In the genomic region with DNA sequence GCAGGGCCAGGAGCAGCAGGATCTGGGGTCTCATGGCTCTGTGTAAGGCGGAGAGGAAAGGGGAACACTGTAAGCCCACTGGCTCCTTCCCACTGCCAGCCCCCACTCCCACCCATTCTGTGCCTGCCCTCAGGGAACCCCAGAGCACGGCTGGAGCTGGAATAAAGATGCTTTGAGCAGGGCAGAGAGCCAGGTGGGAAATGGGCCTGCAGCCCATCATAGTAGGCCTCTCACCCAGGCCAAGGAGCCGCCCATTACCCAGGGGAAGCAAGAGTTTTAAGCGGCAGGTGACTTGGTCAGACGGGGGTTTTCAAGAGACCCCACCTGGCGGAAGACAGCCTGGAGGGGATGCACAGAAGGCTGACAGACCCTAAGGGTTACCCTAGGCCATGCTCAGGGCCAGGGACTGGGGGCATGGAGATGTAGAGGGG, we compare ENCODE assay signal across 10 cellular contexts. TPM values are rescaled to one million over a fixed set of nuclear protein-coding genes. Genes with fewer than 3 reads are reported as not detected.
DNase-seq lines count a peak whose midpoint lies in the region; ATAC-seq, FAIRE-seq and TF ChIP-seq lines count a peak whose summit lies in the region.
"Had no signal": no experiment of that assay in that cellular context is flagged by ENCODE, and none has a peak within 500 bp of the region (broad histone marks: within the 10 kb centered on the region; RNA-seq: fewer than 3 reads in every experiment).

No MANE protein-coding gene starts in this region.

- no peak overlapping the region for H3K4me3 ChIP-seq in astrocyte (ENCODE audit: insufficient read depth, low read depth, low read length)
- peak overlapping the region; percentile 77 for H3K4me3 ChIP-seq in lower lobe of right lung
- H3K4me3 ChIP-seq in suprapubic skin = peak overlapping the region; percentile 63
- H3K4me3 ChIP-seq in testis = no peak overlapping the region

- H3K27me3 ChIP-seq in astrocyte (ENCODE audit: insufficient read depth, low read length) (no peaks in the 10 kb centered on the region), lower lobe of right lung (ENCODE audit: low read depth) (peaks cover 16% of the 10 kb centered on the region), suprapubic skin (peaks cover 15% of the 10 kb centered on the region), testis (no peaks in the 10 kb centered on the region)

- peak overlapping the region; percentile 71 for H3K27ac Mint-ChIP-seq in T-helper 2 cell treated with Interferon-gamma antibody and Interleukin-4, amounts not matched to agents 5 μg/mL and 100 μg/mL, for 36 hours
- H3K27ac Mint-ChIP-seq in astrocyte (ENCODE audit: unreplicated experiment) = no peak overlapping the region

- peaks cover 40% of the 10 kb centered on the region for H3K4me1 Mint-ChIP-seq in T-helper 2 cell treated with Interferon-gamma antibody and Interleukin-4, amounts not matched to agents 5 μg/mL and 100 μg/mL, for 36 hours (ENCODE audit: low read depth)
- peaks cover 16% of the 10 kb centered on the region for H3K4me1 Mint-ChIP-seq in astrocyte (ENCODE audit: low read depth, unreplicated experiment)

- H3K9me3 ChIP-seq in astrocyte (ENCODE audit: insufficient read depth, low read depth, low read length) (no peaks in the 10 kb centered on the region), lower lobe of right lung (no peaks in the 10 kb centered on the region), suprapubic skin (no peaks in the 10 kb centered on the region), testis (no peaks in the 10 kb centered on the region)

- H3K36me3 ChIP-seq in astrocyte (ENCODE audit: insufficient read depth, low read length) = no peaks in the 10 kb centered on the region
- peaks cover 8% of the 10 kb centered on the region for H3K36me3 ChIP-seq in lower lobe of right lung
- H3K36me3 ChIP-seq in suprapubic skin = peaks cover 13% of the 10 kb centered on the region
- no peaks in the 10 kb centered on the region for H3K36me3 ChIP-seq in testis (ENCODE audit: low read depth, missing control alignments)

- peaks cover 19% of the 10 kb centered on the region for H3K4me1 ChIP-seq in astrocyte (ENCODE audit: insufficient read depth, low read length)
- peaks cover 48% of the 10 kb centered on the region for H3K4me1 ChIP-seq in lower lobe of right lung
- peaks cover 24% of the 10 kb centered on the region for H3K4me1 ChIP-seq in suprapubic skin
- H3K4me1 ChIP-seq in testis = peaks cover 26% of the 10 kb centered on the region

- H3K27ac ChIP-seq in astrocyte (ENCODE audit: low read depth, low read length) = no peak overlapping the region
- H3K27ac ChIP-seq in lower lobe of right lung = peak overlapping the region; percentile 56
- H3K27ac ChIP-seq in suprapubic skin = peak overlapping the region; percentile 35
- H3K27ac ChIP-seq in testis = no peak overlapping the region

- H3K36me3 Mint-ChIP-seq in T-helper 2 cell treated with Interferon-gamma antibody and Interleukin-4, amounts not matched to agents 5 μg/mL and 100 μg/mL, for 36 hours (ENCODE audit: low read depth) = peaks cover 6% of the 10 kb centered on the region
- peaks cover 15% of the 10 kb centered on the region for H3K36me3 Mint-ChIP-seq in astrocyte (ENCODE audit: low read depth, unreplicated experiment)

- no peaks in the 10 kb centered on the region for H4K20me1 ChIP-seq in astrocyte (ENCODE audit: insufficient read depth, low read length)

- DNase-seq in T-helper 2 cell treated with Interferon-gamma antibody and Interleukin-4, amounts not matched to agents 5 μg/mL and 100 μg/mL, for 36 hours (ENCODE audit: low spot score) = no peak
- DNase-seq in T-helper 2 cell (no peak), astrocyte (ENCODE audit: low read depth) (no peak), lower lobe of right lung (peak; percentile 26), suprapubic skin (ENCODE audit: low spot score in 2 of 2) (peak; percentile 56 to 64), SIG-M5 treated with dmso at 0.1 percent for 504 hours (lab: John Stamatoyannopoulos, UW; ENCODE audit: unreplicated experiment) (no peak), testis (no peak)
- DNase-seq in stimulated activated CD4-positive, alpha-beta T cell treated with anti-CD3 and anti-CD28 coated beads, Interleukin-2, amount 100 ng/mL, for 24 hours = no peak
- DNase-seq: NCI-H345 had no signal

- TF ChIP-seq CTCF in astrocyte (IDR thresholded peaks at IDR 0.05; ENCODE audit: insufficient read depth, low read depth, low read length) (no peak), lower lobe of right lung (IDR thresholded peaks at IDR 0.05) (no peak), suprapubic skin (IDR thresholded peaks at IDR 0.05) (no peak), testis (IDR thresholded peaks at IDR 0.05) (no peak)

- TF ChIP-seq POLR2A in suprapubic skin (IDR thresholded peaks at IDR 0.05) = no peak
- TF ChIP-seq POLR2A in testis (IDR thresholded peaks at IDR 0.05) = no peak

- no peak overlapping the region for H2AFZ ChIP-seq in astrocyte (ENCODE audit: low read depth, low read length)

- ATAC-seq in lower lobe of right lung = no peak

- peaks cover 12% of the 10 kb centered on the region for H3K27me3 Mint-ChIP-seq in T-helper 2 cell treated with Interferon-gamma antibody and Interleukin-4, amounts not matched to agents 5 μg/mL and 100 μg/mL, for 36 hours (ENCODE audit: low read depth)
- peaks cover 42% of the 10 kb centered on the region for H3K27me3 Mint-ChIP-seq in astrocyte (ENCODE audit: low read depth, unreplicated experiment)

- H3K9me3 Mint-ChIP-seq in T-helper 2 cell treated with Interferon-gamma antibody and Interleukin-4, amounts not matched to agents 5 μg/mL and 100 μg/mL, for 36 hours = no peaks in the 10 kb centered on the region
- H3K9me3 Mint-ChIP-seq in astrocyte (ENCODE audit: unreplicated experiment) = peaks cover 2% of the 10 kb centered on the region

- intact Hi-C loops in lower lobe of right lung (cut with DNase I) = no loop called here
- intact Hi-C loops in testis (cut with DNase I; ENCODE audit: low total_unique reads) = no loop called here

- H3K9ac ChIP-seq in astrocyte (ENCODE audit: low read length) = peak overlapping the region; percentile 38

- peak overlapping the region; percentile 33 for H3K4me2 ChIP-seq in astrocyte (ENCODE audit: low read length)

- no peak for TF ChIP-seq EP300 in suprapubic skin (IDR thresholded peaks at IDR 0.05)

- 87% methylated on average over 4 of the region's 6 CpGs for WGBS in suprapubic skin
- 67 to 75% methylated on average over 6 of the region's 6 CpGs for WGBS in testis, 2 donors

- H3K4me3 Mint-ChIP-seq in T-helper 2 cell treated with Interferon-gamma antibody and Interleukin-4, amounts not matched to agents 5 μg/mL and 100 μg/mL, for 36 hours = no peak overlapping the region
- no peak overlapping the region for H3K4me3 Mint-ChIP-seq in astrocyte (ENCODE audit: unreplicated experiment)

- FAIRE-seq in astrocyte (lab: Jason Lieb, UNC) = no peak

- peaks cover 5% of the 10 kb centered on the region for H3K79me2 ChIP-seq in astrocyte (ENCODE audit: insufficient read depth, low read length)

RNA-seq across cellular contexts. Expression of gene LRRC32, which starts 4.6 kb away (rescaled TPM):
- total RNA-seq in astrocyte = 24.4 and 43.7 TPM in 2 replicates
- total RNA-seq in lower lobe of right lung = 121 TPM
- 10 to 100 TPM; 10.4 to 23.2 (median 17.5) TPM for total RNA-seq in suprapubic skin
- 1 to 10 TPM; 6.5 to 9.1 TPM for total RNA-seq in testis
- polyA plus RNA-seq in testis (ENCODE audit: insufficient read depth, low read depth, low replicate concordance) = 20.5 TPM
- total RNA-seq: A172 had no signal

Comparison
In these comparisons a context has a peak if more than half of its experiments do, and no peak if none do; other contexts are left out.
1. DNase-seq: peak in lower lobe of right lung (single experiment) and suprapubic skin (2 of 2); none in T-helper 2 cell treated with Interferon-gamma antibody and Interleukin-4, amounts not matched to agents 5 μg/mL and 100 μg/mL, for 36 hours (single experiment), T-helper 2 cell (0 of 5), astrocyte (single experiment), SIG-M5 treated with dmso at 0.1 percent for 504 hours (single experiment), testis (single experiment) and stimulated activated CD4-positive, alpha-beta T cell treated with anti-CD3 and anti-CD28 coated beads, Interleukin-2, amount 100 ng/mL, for 24 hours (0 of 2).
2. H3K27ac ChIP-seq: peak in lower lobe of right lung (single experiment) and suprapubic skin (single experiment); none in astrocyte (single experiment) and testis (0 of 2).
3. H3K4me3 ChIP-seq: peak in lower lobe of right lung (single experiment) and suprapubic skin (single experiment); none in astrocyte (single experiment) and testis (0 of 2).